Comparison of ENCODE assay signal across 8 cellular contexts in the genomic region with DNA sequence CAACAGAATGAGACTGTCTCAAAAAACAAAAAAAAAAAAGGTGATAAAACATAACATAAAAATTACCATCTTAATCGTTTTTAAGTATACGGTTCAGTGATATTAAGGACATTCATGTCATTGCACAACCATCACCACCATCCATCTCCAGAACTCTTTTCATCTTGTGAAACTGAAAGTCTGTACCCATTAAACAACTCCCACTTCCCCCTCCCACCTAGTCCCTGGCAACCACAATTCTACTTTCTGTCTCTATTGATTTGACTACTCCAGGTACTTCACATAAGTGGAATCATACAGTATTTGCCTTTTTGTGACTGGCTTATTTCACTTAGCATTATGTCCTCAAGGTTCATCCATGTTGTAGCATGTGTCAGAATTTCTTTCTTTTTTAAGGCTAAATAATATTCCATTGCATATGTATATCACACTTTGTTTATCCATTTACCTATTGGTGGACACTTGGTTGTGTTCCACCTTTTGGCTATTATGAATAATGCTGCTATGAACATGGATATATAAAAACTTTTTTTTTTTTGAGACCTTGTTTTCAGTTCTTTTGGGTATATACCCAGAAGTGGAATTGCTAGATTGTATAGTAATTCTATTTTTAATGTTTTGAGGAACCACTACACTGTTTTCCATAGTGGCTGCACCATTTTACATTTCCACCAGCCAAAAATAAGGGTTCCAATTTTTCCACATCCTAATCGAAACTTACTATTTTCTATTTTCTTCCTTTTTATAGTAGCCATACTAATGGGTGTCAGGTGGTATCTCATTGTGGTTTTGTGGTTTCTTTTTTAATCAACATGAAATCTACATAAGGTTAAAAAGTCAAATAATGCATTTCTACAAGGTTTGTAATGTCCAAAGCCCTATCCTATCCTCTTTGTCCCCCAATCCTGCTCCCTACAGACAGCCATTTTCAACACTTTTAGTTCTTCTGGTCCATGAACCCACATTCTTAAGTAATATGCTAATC. TPM values are rescaled to one million over a fixed set of nuclear protein-coding genes. Genes with fewer than 3 reads are reported as not detected.
DNase-seq lines count a peak whose midpoint lies in the region; ATAC-seq and TF ChIP-seq lines count a peak whose summit lies in the region.

No MANE protein-coding gene starts in this region.

- H3K9ac ChIP-seq in OCI-LY3 (ENCODE audit: low read length), result no peak overlapping the region
- H3K9ac ChIP-seq in mesendoderm (ENCODE audit: low read length), result no peak overlapping the region
- H3K9ac ChIP-seq in PC-3 (ENCODE audit: low read length), result no peak overlapping the region

- intact Hi-C loops in PC-3 (cut with micrococcal nuclease), result loop anchor here (2.0 to 10.0 kb wide), 3 partner anchors 36 to 274 kb away; no protein-coding TSS in a partner anchor
- intact Hi-C loops in left ventricle myocardium inferior (cut with micrococcal nuclease), result no loop called here

- H3K23ac ChIP-seq in mesendoderm (ENCODE audit: low read length), result no peak overlapping the region

- POLR2A ChIA-PET in PC-3 (lab: Charles Lee; ENCODE audit: unreplicated experiment), result no interaction called here

- H4K5ac ChIP-seq in mesendoderm (ENCODE audit: low read length), result no peak overlapping the region

- H3K79me2 ChIP-seq in OCI-LY3 (ENCODE audit: low read length), result no peaks in the 10 kb centered on the region
- no peaks in the 10 kb centered on the region for H3K79me2 ChIP-seq in mesendoderm (ENCODE audit: control insufficient read depth, insufficient read depth, low read length)
- H3K79me2 ChIP-seq in PC-3 (ENCODE audit: low read length), result no peaks in the 10 kb centered on the region

- H3K18ac ChIP-seq in mesendoderm (ENCODE audit: low read length), result no peak overlapping the region

- H2BK120ac ChIP-seq in mesendoderm (ENCODE audit: low read depth, low read length), result no peak overlapping the region

- no peak overlapping the region for H2BK5ac ChIP-seq in mesendoderm (ENCODE audit: low read length)

- H3K4ac ChIP-seq in mesendoderm (ENCODE audit: low read depth, low read length), result no peak overlapping the region

- H4K20me1 ChIP-seq in OCI-LY3 (ENCODE audit: insufficient read depth, low read length) (peaks cover 45% of the 10 kb centered on the region), PC-3 (ENCODE audit: low read length) (no peaks in the 10 kb centered on the region)

- WGBS in mesendoderm (ENCODE audit: extremely low coverage, insufficient coverage, low lambda C conversion rate), result no CpG with 5 or more reads among the region's 3 CpGs

- no peaks in the 10 kb centered on the region for H3K9me3 ChIP-seq in OCI-LY3 (ENCODE audit: insufficient read depth, low read length)
- no peaks in the 10 kb centered on the region for H3K9me3 ChIP-seq in PC-3 (ENCODE audit: low read length)
- H3K9me3 ChIP-seq in left ventricle myocardium inferior (replicated peaks), result no peaks in the 10 kb centered on the region

- H3K27ac ChIP-seq in OCI-LY3 (ENCODE audit: low read length) (no peak overlapping the region), mesendoderm (ENCODE audit: low read depth, low read length) (no peak overlapping the region), PC-3 (ENCODE audit: low read length) (no peak overlapping the region), left ventricle myocardium inferior (replicated peaks) (no peak overlapping the region)

- CTCF ChIA-PET in PC-3 (lab: Charles Lee), result no interaction called here

- H3K27me3 ChIP-seq in OCI-LY3 (ENCODE audit: low read depth, low read length) (peaks cover 57% of the 10 kb centered on the region), mesendoderm (ENCODE audit: insufficient read depth, low read length, poor library complexity) (no peaks in the 10 kb centered on the region), PC-3 (ENCODE audit: low read length) (no peaks in the 10 kb centered on the region), left ventricle myocardium inferior (ENCODE audit: low read depth) (no peaks in the 10 kb centered on the region)

- H3K36me3 ChIP-seq in OCI-LY3 (replicated peaks; ENCODE audit: low read depth, low read length) (no peaks in the 10 kb centered on the region), mesendoderm (ENCODE audit: control insufficient read depth, insufficient read depth, low read length) (no peaks in the 10 kb centered on the region), PC-3 (ENCODE audit: low read depth, low read length) (no peaks in the 10 kb centered on the region), left ventricle myocardium inferior (no peaks in the 10 kb centered on the region)

- peaks cover 18% of the 10 kb centered on the region for H3K4me1 ChIP-seq in OCI-LY3 (ENCODE audit: low read length)
- H3K4me1 ChIP-seq in mesendoderm (ENCODE audit: control insufficient read depth, low read depth, low read length), result no peaks in the 10 kb centered on the region
- H3K4me1 ChIP-seq in PC-3 (ENCODE audit: insufficient read depth, low read length), result no peaks in the 10 kb centered on the region
- H3K4me1 ChIP-seq in left ventricle myocardium inferior, result no peaks in the 10 kb centered on the region

- no peaks in the 10 kb centered on the region for H3K79me1 ChIP-seq in mesendoderm (ENCODE audit: low read length)

- H3K4me3 ChIP-seq in OCI-LY3 (ENCODE audit: low read length) (no peak overlapping the region), mesendoderm (ENCODE audit: low read length) (no peak overlapping the region), PC-3 (ENCODE audit: low read length) (no peak overlapping the region), left ventricle myocardium inferior (no peak overlapping the region)

- no peak overlapping the region for H2AK5ac ChIP-seq in mesendoderm (ENCODE audit: low read length)

- H2AFZ ChIP-seq in OCI-LY3 (ENCODE audit: low read depth, low read length) (no peak overlapping the region), PC-3 (ENCODE audit: low read length) (no peak overlapping the region)

- ATAC-seq in GM19023 (IDR thresholded peaks at IDR 0.05; ENCODE audit: unreplicated experiment) (peak; percentile 89), HG02870 (IDR thresholded peaks at IDR 0.05; ENCODE audit: unreplicated experiment) (peak; percentile 97), PC-3 (no peak)

- DNase-seq in stimulated activated CD4-positive, alpha-beta T cell treated with anti-CD3 and anti-CD28 coated beads, Interleukin-15, amount 100 ng/mL, for 48 hours (ENCODE audit: low read depth in 2 of 2), result peak; percentile 12 to 47
- DNase-seq in mesendoderm, result no peak
- DNase-seq in PC-3, result no peak
- no peak for DNase-seq in left ventricle myocardium inferior
- no peak for DNase-seq in HK-2 (ENCODE audit: unreplicated experiment)

- 0 out of 2 replicates have a peak overlapping the region, but pooled peaks have one; percentile 13 for H3K4me2 ChIP-seq in OCI-LY3 (ENCODE audit: low read length)
- H3K4me2 ChIP-seq in mesendoderm (ENCODE audit: low read length), result no peak overlapping the region
- H3K4me2 ChIP-seq in PC-3 (ENCODE audit: low read length), result no peak overlapping the region

- H2BK15ac ChIP-seq in mesendoderm (replicated peaks; ENCODE audit: low read depth), result no peak overlapping the region

- TF ChIP-seq CTCF in OCI-LY3 (IDR thresholded peaks at IDR 0.05; ENCODE audit: low read depth, low read length) (no peak), PC-3 (conservative IDR thresholded peaks at IDR 0.05; ENCODE audit: low read depth, low read length) (no peak), left ventricle myocardium inferior (IDR thresholded peaks at IDR 0.05; ENCODE audit: borderline replicate concordance) (no peak)

- H4K8ac ChIP-seq in mesendoderm (ENCODE audit: low read depth, low read length), result no peak overlapping the region

- H3F3A ChIP-seq in PC-3 (ENCODE audit: low read length, unreplicated experiment), result no peaks in the 10 kb centered on the region

- BruUV-seq in PC-3 (replicated peaks; lab: Mats Ljungman, UMichigan), result no TSS peak

- H3K9me2 ChIP-seq in PC-3 (replicated peaks; ENCODE audit: low read length), result no peaks in the 10 kb centered on the region

- no peak overlapping the region for H3K56ac ChIP-seq in mesendoderm (ENCODE audit: low read length)

RNA-seq across cellular contexts. Expression of gene PIK3C2A, which starts 23.4 kb away (rescaled TPM):
- polyA plus RNA-seq in mesendoderm (2013, experiment 1 of 2), result 55.7 TPM
- polyA plus RNA-seq in mesendoderm (2013, experiment 2 of 2), result 55.7 TPM
- total RNA-seq in PC-3 (2014; rRNA removed) (30.1 and 35.0 TPM in 2 replicates), left ventricle myocardium inferior (30.6 TPM)

RNA-seq across cellular contexts. Expression of gene NUCB2, which starts 45.4 kb away (rescaled TPM):
- polyA plus RNA-seq in mesendoderm (2013, experiment 1 of 2), result 22.4 TPM
- 23.4 TPM for polyA plus RNA-seq in mesendoderm (2013, experiment 2 of 2)
- total RNA-seq in PC-3 (2014; rRNA removed), result 23.4 and 27.6 TPM in 2 replicates
- 101 TPM for total RNA-seq in left ventricle myocardium inferior

Comparison
In these comparisons a context has a peak if more than half of its experiments do, and no peak if none do; other contexts are left out.
1. DNase-seq: peak in stimulated activated CD4-positive, alpha-beta T cell treated with anti-CD3 and anti-CD28 coated beads, Interleukin-15, amount 100 ng/mL, for 48 hours (2 of 2); none in mesendoderm (single experiment), PC-3 (single experiment), left ventricle myocardium inferior (single experiment) and HK-2 (single experiment).